Comparison of ENCODE assay signal across 35 cellular contexts in genomic region chr1:90068611-90069280, GRCh38.
DNase-seq lines count a peak whose midpoint lies in the region; ATAC-seq, FAIRE-seq and TF ChIP-seq lines count a peak whose summit lies in the region.
"Had no signal": no experiment of that assay in that cellular context is flagged by ENCODE, and none has a peak within 500 bp of the region (broad histone marks: within the 10 kb centered on the region; RNA-seq: fewer than 3 reads in every experiment).

No MANE protein-coding gene starts in this region.

- H3K79me2 ChIP-seq in K562 (ENCODE audit: control insufficient read depth, insufficient read depth, low read length) (no peaks in the 10 kb centered on the region), GM23248 (ENCODE audit: insufficient read depth) (no peaks in the 10 kb centered on the region)

- in situ Hi-C loops in K562 (cut with MboI) (no loop called here), GM23248 (cut with MboI) (no loop called here)

- no peaks in the 10 kb centered on the region for H3F3A ChIP-seq in GM23248 (ENCODE audit: insufficient read depth)

- H3K4me1 ChIP-seq in A673 (ENCODE audit: insufficient read depth, low read length, poor library complexity, severe bottlenecking): peaks cover 65% of the 10 kb centered on the region
- no peaks in the 10 kb centered on the region for H3K4me1 ChIP-seq in HEK293 (ENCODE audit: control insufficient read depth, insufficient read depth, low read length)
- no peaks in the 10 kb centered on the region for H3K4me1 ChIP-seq in K562 (replicated peaks in 1 of 2; ENCODE audit: control insufficient read depth in 2 of 2, insufficient read depth in 2 of 2, low read length in 2 of 2)
- H3K4me1 ChIP-seq in GM23248 (ENCODE audit: insufficient read depth): no peaks in the 10 kb centered on the region
- H3K4me1 ChIP-seq: A549; BE2C; BLaER1; BLaER1 treated with 17β-estradiol and CSF1 and Interleukin-3, amounts not matched to agents 10 nM and 100 nM had no signal

- no peaks in the 10 kb centered on the region for H3K27me3 ChIP-seq in A673 (replicated peaks; ENCODE audit: insufficient read depth, low read depth, low read length, poor library complexity)
- peaks cover 4 to 7% of the 10 kb centered on the region in 2 experiments; a peak in 3 of 5 replicates for H3K27me3 ChIP-seq in K562 (ENCODE audit: control insufficient read depth in 2 of 2, insufficient read depth in 2 of 2, low read length in 2 of 2)
- H3K27me3 ChIP-seq in GM23248 (replicated peaks; ENCODE audit: insufficient read depth): no peaks in the 10 kb centered on the region
- H3K27me3 ChIP-seq: BE2C; BLaER1; BLaER1 treated with 17β-estradiol and CSF1 and Interleukin-3, amounts not matched to agents 10 nM and 100 nM had no signal

- DNase-seq in A673 (ENCODE audit: low spot score) (peak; percentile 95), SK-N-MC (ENCODE audit: low read depth, low spot score) (peak; percentile 93), K562 (ENCODE audit: extremely low read depth in 1 of 4, low spot score in 3 of 4) (no peak), NCI-H1092 (lab: John Stamatoyannopoulos, UW) (no peak), NCI-H2196 (lab: John Stamatoyannopoulos, UW; ENCODE audit: unreplicated experiment) (no peak), GM23248 (no peak), kidney tubule cell (ENCODE audit: low spot score) (no peak)
- DNase-seq: 8988T; ACHN; AML-193; BE2C; C1 segment of cervical spinal cord; Caco-2; Calu3; CD4-positive, alpha-beta memory T cell; CD4-positive, alpha-beta T cell; CD4-positive, CD25-positive, alpha-beta regulatory T cell; CD8-positive, alpha-beta memory T cell; CD8-positive, alpha-beta T cell; COR-L47; DMS 273 treated with DMSO at 0.1 percent for 48 hours; DMS153; DMS53; DMS79; DMS79 treated with DMSO at 0.1 percent for 48 hours; DND-41; EL had no signal

- H3K27ac ChIP-seq in A673 (ENCODE audit: low read depth, low read length, poor library complexity, severe bottlenecking): peak overlapping the region; percentile 95
- H3K27ac ChIP-seq in HEK293 (ENCODE audit: extremely low read depth, low read depth, low read length): no peak overlapping the region
- peak overlapping the region; percentile 99 for H3K27ac ChIP-seq in SK-N-MC
- H3K27ac ChIP-seq in K562 (ENCODE audit: extremely low read depth, low read depth, low read length): no peak overlapping the region
- no peak overlapping the region for H3K27ac ChIP-seq in GM23248
- H3K27ac ChIP-seq: 22Rv1; A549; BLaER1; BLaER1 treated with 17β-estradiol and CSF1 and Interleukin-3, amounts not matched to agents 10 nM and 100 nM; C4-2B had no signal

- POLR2A ChIA-PET in A673 (lab: Charles Lee; ENCODE audit: low non-redundant PET): no interaction called here
- POLR2A ChIA-PET in HEK293 (lab: Yijun Ruan, JAX): no interaction called here
- POLR2A ChIA-PET in K562 (lab: Yijun Ruan, JAX): no interaction called here

- TF ChIP-seq POLR2A in K562 (conservative IDR thresholded peaks at IDR 0.05): no peak

- BruUV-seq in A673 (replicated peaks; lab: Mats Ljungman, UMichigan) (no TSS peak), K562 (replicated peaks; lab: Mats Ljungman, UMichigan) (no TSS peak)

- no peaks in the 10 kb centered on the region for H3K9me2 ChIP-seq in GM23248 (ENCODE audit: insufficient read depth)

- H3K36me3 ChIP-seq in A673 (ENCODE audit: insufficient read depth, low read length, poor library complexity, severe bottlenecking): no peaks in the 10 kb centered on the region
- H3K36me3 ChIP-seq in HEK293 (ENCODE audit: control insufficient read depth in 2 of 2, insufficient read depth in 1 of 2, low read length in 2 of 2): no peaks in the 10 kb centered on the region
- H3K36me3 ChIP-seq in SK-N-MC (ENCODE audit: insufficient read depth, low read length): no peaks in the 10 kb centered on the region
- H3K36me3 ChIP-seq in K562 (ENCODE audit: control insufficient read depth, insufficient read depth, low read length): no peaks in the 10 kb centered on the region
- H3K36me3 ChIP-seq in GM23248 (ENCODE audit: low read depth): no peaks in the 10 kb centered on the region
- H3K36me3 ChIP-seq: BE2C; BLaER1; BLaER1 treated with 17β-estradiol and CSF1 and Interleukin-3, amounts not matched to agents 10 nM and 100 nM had no signal

- H4K20me1 ChIP-seq in K562 (replicated peaks; ENCODE audit: control insufficient read depth, insufficient read depth, low read length) (no peaks in the 10 kb centered on the region), GM23248 (ENCODE audit: insufficient read depth) (no peaks in the 10 kb centered on the region)
- H4K20me1 ChIP-seq: BLaER1; BLaER1 treated with 17β-estradiol and CSF1 and Interleukin-3, amounts not matched to agents 10 nM and 100 nM had no signal

- H3K4me3 ChIP-seq in A673 (ENCODE audit: low read depth, low read length, poor library complexity, severe bottlenecking) (no peak overlapping the region), HEK293 (ENCODE audit: low read depth, low read length) (no peak overlapping the region), SK-N-MC (peak overlapping the region; percentile 68), K562 (no peak overlapping the region), GM23248 (no peak overlapping the region)
- H3K4me3 ChIP-seq: A549; BLaER1; BLaER1 treated with 17β-estradiol and CSF1 and Interleukin-3, amounts not matched to agents 10 nM and 100 nM had no signal

- TF ChIP-seq RAD21 in K562 (CRISPR knock-in tag; conservative IDR thresholded peaks at IDR 0.05 in 1 of 2, IDR thresholded peaks at IDR 0.05 in 1 of 2): no peak

- TF ChIP-seq EP300 in K562 (IDR thresholded peaks at IDR 0.05; ENCODE audit: low read length): no peak

- H3K9me3 ChIP-seq in A673 (ENCODE audit: low read depth, low read length, poor library complexity, severe bottlenecking) (no peaks in the 10 kb centered on the region), HEK293 (ENCODE audit: control insufficient read depth, insufficient read depth, low read depth, low read length) (no peaks in the 10 kb centered on the region), SK-N-MC (ENCODE audit: low read depth, low read length) (no peaks in the 10 kb centered on the region), K562 (replicated peaks; ENCODE audit: control insufficient read depth, insufficient read depth, low read depth, low read length) (no peaks in the 10 kb centered on the region), GM23248 (ENCODE audit: low read depth) (no peaks in the 10 kb centered on the region)
- H3K9me3 ChIP-seq: A549, BE2C, BLaER1, Caco-2 had no signal

- H3K4me2 ChIP-seq in K562 (ENCODE audit: insufficient read depth, low read length) (no peak overlapping the region), GM23248 (ENCODE audit: unreplicated experiment) (no peak overlapping the region)
- H3K4me2 ChIP-seq: A549; BLaER1; BLaER1 treated with 17β-estradiol and CSF1 and Interleukin-3, amounts not matched to agents 10 nM and 100 nM had no signal

- H2AFZ ChIP-seq in K562 (ENCODE audit: low read depth, low read length) (no peak overlapping the region), GM23248 (no peak overlapping the region)

- intact Hi-C loops in A673 (cut with micrococcal nuclease; ENCODE audit: unreplicated experiment): loop anchor here (1.0 to 5.0 kb wide), 6 partner anchors 22 to 641 kb away; no protein-coding TSS in a partner anchor
- intact Hi-C loops in K562 (cut with micrococcal nuclease): no loop called here

- H3K9me1 ChIP-seq in K562 (ENCODE audit: control insufficient read depth, insufficient read depth, low read length): no peaks in the 10 kb centered on the region

- CTCF ChIA-PET in A673 (lab: Charles Lee) (interaction anchor here (0.6 to 0.7 kb wide), 3 partner anchors 20 to 1171 kb away, joined by 5 to 10 read pairs (median 6); no protein-coding TSS in a partner anchor), HEK293 (lab: Yijun Ruan, JAX) (interaction anchor here (2.1 kb wide), 1 partner anchor 22 kb away, joined by 8 read pairs; no protein-coding TSS in a partner anchor), K562 (lab: Yijun Ruan, JAX; ENCODE audit: low intra/inter-chr PET ratio) (no interaction called here)

- no peak for ATAC-seq in K562
- ATAC-seq: A549; CD8-positive, alpha-beta T cell had no signal

- TF ChIP-seq CTCF in A673 (conservative IDR thresholded peaks at IDR 0.05; ENCODE audit: low read depth, low read length) (no peak), HEK293 (tag by site-specific recombination; IDR thresholded peaks at IDR 0.05) (no peak), K562 (IDR thresholded peaks at IDR 0.05 in 2 of 3, conservative IDR thresholded peaks at IDR 0.05 in 1 of 3; ENCODE audit: insufficient read depth in 2 of 3, low read depth in 1 of 3, low read length in 3 of 3) (no peak)

- WGBS in K562 (ENCODE audit: insufficient coverage, low coverage, missing lambda C conversion rate): 12% methylated on average over 4 of the region's 5 CpGs
- WGBS in GM23248 (ENCODE audit: low coverage in 1 of 2, low lambda C conversion rate in 2 of 2, missing lambda C conversion rate in 2 of 2), 2 experiments: 55 to 58% methylated on average over 5 of the region's 5 CpGs

- no peak for FAIRE-seq in K562 (lab: Jason Lieb, UNC)
- FAIRE-seq: A204.1, A549, D721Med had no signal

- peak overlapping the region; percentile 78 for H3K9ac ChIP-seq in SK-N-MC (ENCODE audit: insufficient read length)
- H3K9ac ChIP-seq in K562 (ENCODE audit: insufficient read depth in 1 of 2, low read depth in 2 of 2, low read length in 2 of 2): no peak overlapping the region
- H3K9ac ChIP-seq in GM23248: no peak overlapping the region
- H3K9ac ChIP-seq: BLaER1; BLaER1 treated with 17β-estradiol and CSF1 and Interleukin-3, amounts not matched to agents 10 nM and 100 nM had no signal

TF ChIP-seq in HEK293, 187 proteins besides CTCF, POLR2A, EP300 and RAD21 (continues in another document):
- TF ChIP-seq ZSCAN30 (tag by site-specific recombination; IDR thresholded peaks at IDR 0.05): no peak
- TF ChIP-seq ZNF366 (tag by site-specific recombination; conservative IDR thresholded peaks at IDR 0.05): peak; percentile 86
- TF ChIP-seq ZNF585B (tag by site-specific recombination; IDR thresholded peaks at IDR 0.05): no peak
- no peak for TF ChIP-seq ZSCAN16 (tag by site-specific recombination; IDR thresholded peaks at IDR 0.05)
- no peak for TF ChIP-seq ZNF404 (tag by site-specific recombination; IDR thresholded peaks at IDR 0.05)

TF ChIP-seq in K562, 482 proteins besides CTCF, POLR2A, EP300 and RAD21 (continues in another document):
- no peak for TF ChIP-seq ATF2 (CRISPR knock-in tag; IDR thresholded peaks at IDR 0.05)

Comparison
In these comparisons a context has a peak if more than half of its experiments do, and no peak if none do; other contexts are left out.
1. DNase-seq: peak in A673 (single experiment) and SK-N-MC (single experiment); none in K562 (0 of 4), NCI-H1092 (single experiment), NCI-H2196 (single experiment), GM23248 (single experiment) and kidney tubule cell (single experiment).
2. H3K27ac ChIP-seq: peak in A673 (single experiment) and SK-N-MC (single experiment); none in HEK293 (single experiment), K562 (single experiment) and GM23248 (single experiment).